1 cellular context compared by ENCODE assay signal in the genomic region with DNA sequence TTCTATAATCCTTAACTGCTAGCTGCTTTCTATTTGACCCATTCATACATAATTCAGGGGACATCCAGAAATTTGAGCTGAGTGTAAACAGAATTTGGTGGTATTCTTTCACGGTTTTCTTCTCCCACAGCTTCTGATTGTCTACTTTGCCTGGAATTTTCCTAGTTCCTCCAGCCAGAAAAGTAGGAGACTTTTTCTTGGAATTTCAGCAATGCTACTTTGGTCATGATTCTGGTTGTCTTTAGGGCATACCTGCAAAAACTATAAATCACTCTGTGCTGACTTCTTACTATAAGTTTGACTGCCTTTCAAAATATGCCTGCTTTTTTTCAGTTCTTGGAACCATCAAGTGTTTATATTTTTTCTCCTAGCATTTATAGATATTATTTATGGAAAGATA.
TF ChIP-seq lines count a peak whose summit lies in the region.

No MANE protein-coding gene starts in this region.

TF ChIP-seq in WTC11, 78 proteins besides CTCF, POLR2A, EP300 and RAD21:
- TF ChIP-seq MAX (CRISPR knock-in tag; IDR thresholded peaks at IDR 0.05) = no peak
- TF ChIP-seq, protein P1, sequence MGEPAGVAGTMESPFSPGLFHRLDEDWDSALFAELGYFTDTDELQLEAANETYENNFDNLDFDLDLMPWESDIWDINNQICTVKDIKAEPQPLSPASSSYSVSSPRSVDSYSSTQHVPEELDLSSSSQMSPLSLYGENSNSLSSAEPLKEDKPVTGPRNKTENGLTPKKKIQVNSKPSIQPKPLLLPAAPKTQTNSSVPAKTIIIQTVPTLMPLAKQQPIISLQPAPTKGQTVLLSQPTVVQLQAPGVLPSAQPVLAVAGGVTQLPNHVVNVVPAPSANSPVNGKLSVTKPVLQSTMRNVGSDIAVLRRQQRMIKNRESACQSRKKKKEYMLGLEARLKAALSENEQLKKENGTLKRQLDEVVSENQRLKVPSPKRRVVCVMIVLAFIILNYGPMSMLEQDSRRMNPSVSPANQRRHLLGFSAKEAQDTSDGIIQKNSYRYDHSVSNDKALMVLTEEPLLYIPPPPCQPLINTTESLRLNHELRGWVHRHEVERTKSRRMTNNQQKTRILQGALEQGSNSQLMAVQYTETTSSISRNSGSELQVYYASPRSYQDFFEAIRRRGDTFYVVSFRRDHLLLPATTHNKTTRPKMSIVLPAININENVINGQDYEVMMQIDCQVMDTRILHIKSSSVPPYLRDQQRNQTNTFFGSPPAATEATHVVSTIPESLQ (CRISPR knock-in tag; IDR thresholded peaks at IDR 0.05) = no peak
- TF ChIP-seq ZNF396 (CRISPR knock-in tag; IDR thresholded peaks at IDR 0.05; ENCODE audit: borderline replicate concordance) = no peak
- no peak for TF ChIP-seq TEAD1 (CRISPR knock-in tag; IDR thresholded peaks at IDR 0.05)
- TF ChIP-seq FOXK1 (CRISPR knock-in tag; IDR thresholded peaks at IDR 0.05) = no peak
- no peak for TF ChIP-seq SMAD3 (CRISPR knock-in tag; IDR thresholded peaks at IDR 0.05; ENCODE audit: borderline replicate concordance)
- TF ChIP-seq, protein P2, sequence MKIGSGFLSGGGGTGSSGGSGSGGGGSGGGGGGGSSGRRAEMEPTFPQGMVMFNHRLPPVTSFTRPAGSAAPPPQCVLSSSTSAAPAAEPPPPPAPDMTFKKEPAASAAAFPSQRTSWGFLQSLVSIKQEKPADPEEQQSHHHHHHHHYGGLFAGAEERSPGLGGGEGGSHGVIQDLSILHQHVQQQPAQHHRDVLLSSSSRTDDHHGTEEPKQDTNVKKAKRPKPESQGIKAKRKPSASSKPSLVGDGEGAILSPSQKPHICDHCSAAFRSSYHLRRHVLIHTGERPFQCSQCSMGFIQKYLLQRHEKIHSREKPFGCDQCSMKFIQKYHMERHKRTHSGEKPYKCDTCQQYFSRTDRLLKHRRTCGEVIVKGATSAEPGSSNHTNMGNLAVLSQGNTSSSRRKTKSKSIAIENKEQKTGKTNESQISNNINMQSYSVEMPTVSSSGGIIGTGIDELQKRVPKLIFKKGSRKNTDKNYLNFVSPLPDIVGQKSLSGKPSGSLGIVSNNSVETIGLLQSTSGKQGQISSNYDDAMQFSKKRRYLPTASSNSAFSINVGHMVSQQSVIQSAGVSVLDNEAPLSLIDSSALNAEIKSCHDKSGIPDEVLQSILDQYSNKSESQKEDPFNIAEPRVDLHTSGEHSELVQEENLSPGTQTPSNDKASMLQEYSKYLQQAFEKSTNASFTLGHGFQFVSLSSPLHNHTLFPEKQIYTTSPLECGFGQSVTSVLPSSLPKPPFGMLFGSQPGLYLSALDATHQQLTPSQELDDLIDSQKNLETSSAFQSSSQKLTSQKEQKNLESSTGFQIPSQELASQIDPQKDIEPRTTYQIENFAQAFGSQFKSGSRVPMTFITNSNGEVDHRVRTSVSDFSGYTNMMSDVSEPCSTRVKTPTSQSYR (CRISPR knock-in tag; IDR thresholded peaks at IDR 0.05) = no peak
- no peak for TF ChIP-seq IRF2 (CRISPR knock-in tag; IDR thresholded peaks at IDR 0.05; ENCODE audit: borderline replicate concordance, low read depth)
- TF ChIP-seq GTF2I (CRISPR knock-in tag; conservative IDR thresholded peaks at IDR 0.05) = no peak
- TF ChIP-seq ERG (CRISPR knock-in tag; IDR thresholded peaks at IDR 0.05) = no peak
- TF ChIP-seq RORB (CRISPR knock-in tag; IDR thresholded peaks at IDR 0.05) = no peak
- no peak for TF ChIP-seq IRF1 (CRISPR knock-in tag; IDR thresholded peaks at IDR 0.05)
- no peak for TF ChIP-seq USF2 (CRISPR knock-in tag; IDR thresholded peaks at IDR 0.05)
- TF ChIP-seq ZNF671 (CRISPR knock-in tag; IDR thresholded peaks at IDR 0.05) = no peak
- TF ChIP-seq, protein P3, sequence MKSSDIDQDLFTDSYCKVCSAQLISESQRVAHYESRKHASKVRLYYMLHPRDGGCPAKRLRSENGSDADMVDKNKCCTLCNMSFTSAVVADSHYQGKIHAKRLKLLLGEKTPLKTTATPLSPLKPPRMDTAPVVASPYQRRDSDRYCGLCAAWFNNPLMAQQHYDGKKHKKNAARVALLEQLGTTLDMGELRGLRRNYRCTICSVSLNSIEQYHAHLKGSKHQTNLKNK (CRISPR knock-in tag; IDR thresholded peaks at IDR 0.05) = no peak
